In the genomic region with DNA sequence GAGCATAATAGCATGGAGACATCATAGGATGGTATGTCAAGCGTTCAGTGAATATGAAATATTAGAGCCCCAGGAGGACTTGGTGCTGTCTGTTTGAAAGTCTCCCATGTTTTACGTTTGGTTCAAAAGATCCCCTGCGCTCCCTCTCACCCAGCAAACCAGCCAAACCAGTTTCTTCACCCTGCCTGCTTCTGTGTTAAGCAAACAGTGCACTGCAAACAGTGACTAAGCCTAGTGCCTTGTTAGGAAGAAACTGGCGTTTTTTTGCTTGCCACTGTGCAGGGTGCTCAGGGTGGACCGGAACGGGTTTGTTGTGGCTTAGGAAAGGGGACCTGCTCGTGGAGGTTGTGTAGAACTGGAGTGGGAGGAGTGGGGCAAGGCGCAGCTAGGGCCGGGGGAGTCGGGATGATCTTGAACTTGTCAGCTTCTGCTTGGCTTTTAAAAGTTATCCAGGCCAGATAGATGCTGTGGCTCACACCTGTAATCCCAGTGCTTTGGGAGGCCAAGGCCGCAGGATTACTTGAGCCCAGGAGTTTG, we compare ENCODE assay signal across 12 cellular contexts. TPM values are rescaled to one million over a fixed set of nuclear protein-coding genes. Genes with fewer than 3 reads are reported as not detected.
DNase-seq lines count a peak whose midpoint lies in the region; ATAC-seq, FAIRE-seq and TF ChIP-seq lines count a peak whose summit lies in the region.
"Had no signal": no experiment of that assay in that cellular context is flagged by ENCODE, and none has a peak within 500 bp of the region (broad histone marks: within the 10 kb centered on the region; RNA-seq: fewer than 3 reads in every experiment).

No MANE protein-coding gene starts in this region.

- H4K20me1 ChIP-seq in H1 (replicated peaks in 1 of 2; ENCODE audit: control insufficient read depth in 1 of 2, insufficient read depth in 2 of 2, low read length in 2 of 2), result peaks cover 0 to 5% of the 10 kb centered on the region in 2 experiments

- H2AFZ ChIP-seq in H1 (ENCODE audit: low read length), result no peak overlapping the region

- no peak overlapping the region for H3K4me3 Mint-ChIP-seq in activated CD8-positive, alpha-beta T cell treated with anti-CD3 and anti-CD28 coated beads, Interleukin-2, amount 10 ng/mL, durations not matched to agents 7 days and 5 days

- no peak overlapping the region for H3K56ac ChIP-seq in H1 (replicated peaks; ENCODE audit: insufficient read length, low read depth, low read length)

- H2BK12ac ChIP-seq in H1 (ENCODE audit: low read depth, low read length), result 0 out of 2 replicates have a peak overlapping the region, but pooled peaks have one; percentile 20

- no peak overlapping the region for H3K14ac ChIP-seq in H1 (ENCODE audit: insufficient read length)

- peaks cover 0 to 28% (median 0%) of the 10 kb centered on the region in 4 experiments; a peak in 4 of 8 replicates for H3K36me3 ChIP-seq in H1 (ENCODE audit: control insufficient read depth in 2 of 4, insufficient read depth in 4 of 4, low read length in 3 of 4)

- H4K5ac ChIP-seq in H1 (ENCODE audit: insufficient read length, low read depth, low read length), result no peak overlapping the region

- no peak overlapping the region for H2BK15ac ChIP-seq in H1 (ENCODE audit: low read length)

- H3K4me1 Mint-ChIP-seq in activated CD8-positive, alpha-beta T cell treated with anti-CD3 and anti-CD28 coated beads, Interleukin-2, amount 10 ng/mL, durations not matched to agents 7 days and 5 days (ENCODE audit: low read depth), result no peaks in the 10 kb centered on the region

- no peak overlapping the region for H3K27ac Mint-ChIP-seq in activated CD8-positive, alpha-beta T cell treated with anti-CD3 and anti-CD28 coated beads, Interleukin-2, amount 10 ng/mL, durations not matched to agents 7 days and 5 days

- TF ChIP-seq POLR2A in H1 (IDR thresholded peaks at IDR 0.05; ENCODE audit: control extremely low read depth in 1 of 2, low read depth in 2 of 2, low read length in 2 of 2), result no peak

- peak in 1 of 2 experiments; percentile 61; a peak in 1 of 3 replicates for TF ChIP-seq EP300 in H1 (IDR thresholded peaks at IDR 0.05; ENCODE audit: borderline replicate concordance in 1 of 2, low read depth in 2 of 2, low read length in 2 of 2)

- H4K91ac ChIP-seq in H1 (replicated peaks; ENCODE audit: insufficient read length, low read length), result no peak overlapping the region

- TF ChIP-seq RAD21 in H1 (IDR thresholded peaks at IDR 0.05 in 1 of 2, conservative IDR thresholded peaks at IDR 0.05 in 1 of 2; ENCODE audit: low read depth in 2 of 2, low read length in 2 of 2), result 0 out of 4 replicates have a peak, but pooled peaks of 1 of the 2 experiments have one; percentile 18

- H3K27ac ChIP-seq in H1 (ENCODE audit: low read depth, low read length), result peak overlapping the region; percentile 63
- H3K27ac ChIP-seq: psoas muscle had no signal

- H3K23me2 ChIP-seq in H1 (ENCODE audit: low read depth, low read length), result no peaks in the 10 kb centered on the region; the same call in 1 of the 2 replicates

- H2BK5ac ChIP-seq in H1 (ENCODE audit: low read depth, low read length), result peak overlapping the region; percentile 42; the same call in 1 of the 2 replicates

- H2BK20ac ChIP-seq in H1 (ENCODE audit: low read length), result no peak overlapping the region

- TF ChIP-seq CTCF in H1 (IDR thresholded peaks at IDR 0.05; ENCODE audit: control extremely low read depth in 1 of 3, insufficient read depth in 1 of 3, low read depth in 1 of 3, low read length in 3 of 3), result no peak

- H3K9me3 Mint-ChIP-seq in activated CD8-positive, alpha-beta T cell treated with anti-CD3 and anti-CD28 coated beads, Interleukin-2, amount 10 ng/mL, durations not matched to agents 7 days and 5 days (ENCODE audit: insufficient read depth), result no peaks in the 10 kb centered on the region

- CTCF ChIA-PET in H1 (lab: Charles Lee; ENCODE audit: partially characterized antibody), result interaction anchor here (0.7 to 2.4 kb wide), 5 partner anchors 12 to 55 kb away, joined by 3 to 8 read pairs (median 3); no protein-coding TSS in a partner anchor
- CTCF ChIA-PET in activated CD8-positive, alpha-beta T cell treated with anti-CD3 and anti-CD28 coated beads, Interleukin-2, amount 10 ng/mL, durations not matched to agents 7 days and 5 days (lab: Charles Lee), result no interaction called here

- peak overlapping the region; percentile 58 to 76 for H3K4me2 ChIP-seq in H1 (ENCODE audit: insufficient read depth in 1 of 2, low read depth in 2 of 2, low read length in 2 of 2)

- WGBS in H1 (ENCODE audit: extremely low coverage in 1 of 2, insufficient coverage in 1 of 2, insufficient read length in 1 of 2, insufficient replicate concordance in 2 of 2, low coverage in 1 of 2, low lambda C conversion rate in 2 of 2, missing lambda C conversion rate in 1 of 2), 2 experiments, result 46% methylated on average over 11 of the region's 11 CpGs; no CpG with 5 or more reads in 1 of the 2 experiments

- peaks cover 11% of the 10 kb centered on the region for H3K27me3 Mint-ChIP-seq in activated CD8-positive, alpha-beta T cell treated with anti-CD3 and anti-CD28 coated beads, Interleukin-2, amount 10 ng/mL, durations not matched to agents 7 days and 5 days (ENCODE audit: low read depth)

- H3K4ac ChIP-seq in H1 (replicated peaks; ENCODE audit: insufficient read length, low read depth, low read length), result no peak overlapping the region

- no peaks in the 10 kb centered on the region for H3K9me3 ChIP-seq in H1 (ENCODE audit: insufficient read depth in 2 of 2, low read depth in 1 of 2, low read length in 1 of 2)
- H3K9me3 ChIP-seq: psoas muscle had no signal

- peaks cover 8 to 29% (median 18%) of the 10 kb centered on the region in 4 experiments for H3K4me1 ChIP-seq in H1 (replicated peaks in 1 of 4; ENCODE audit: control insufficient read depth in 3 of 4, insufficient read depth in 4 of 4, low read length in 3 of 4)
- H3K4me1 ChIP-seq: psoas muscle had no signal

- peak; percentile 96 for FAIRE-seq in H1 (lab: Jason Lieb, UNC)

- H3K36me3 Mint-ChIP-seq in activated CD8-positive, alpha-beta T cell treated with anti-CD3 and anti-CD28 coated beads, Interleukin-2, amount 10 ng/mL, durations not matched to agents 7 days and 5 days (ENCODE audit: low read depth), result no peaks in the 10 kb centered on the region

- no peaks in the 10 kb centered on the region for H3K27me3 ChIP-seq in H1 (replicated peaks in 1 of 4; ENCODE audit: control insufficient read depth in 3 of 4, extremely low read depth in 1 of 4, insufficient read depth in 3 of 4, low read length in 3 of 4)

- peak overlapping the region; percentile 2; the same call in 1 of the 2 replicates for H2AK5ac ChIP-seq in H1 (ENCODE audit: low read depth, low read length)

- H3K4me3 ChIP-seq in H1 (ENCODE audit: extremely low read depth in 1 of 4, insufficient read depth in 2 of 4, low read depth in 3 of 4, low read length in 4 of 4), result peak overlapping the region in 3 of 4 experiments; percentile 0 to 39 (median 5); a peak in 3 of 8 replicates
- H3K4me3 ChIP-seq: psoas muscle had no signal

- POLR2A ChIA-PET in H1 (lab: Charles Lee; ENCODE audit: partially characterized antibody), result interaction anchor here (0.6 to 5.2 kb wide), 4 partner anchors 18 to 107 kb away, joined by 3 to 33 read pairs (median 6); no protein-coding TSS in a partner anchor
- POLR2A ChIA-PET in activated CD8-positive, alpha-beta T cell treated with anti-CD3 and anti-CD28 coated beads, Interleukin-2, amount 10 ng/mL, durations not matched to agents 7 days and 5 days (lab: Charles Lee), result no interaction called here

- peaks cover 15% of the 10 kb centered on the region for H3K79me1 ChIP-seq in H1 (ENCODE audit: low read depth, low read length)

- no peak overlapping the region; the same call in 1 of the 2 replicates for H3K18ac ChIP-seq in H1 (ENCODE audit: extremely low read depth, low read length)

- no peak overlapping the region for H4K8ac ChIP-seq in H1 (ENCODE audit: extremely low read depth, insufficient read depth, low read length)

- no peak for ATAC-seq in activated CD8-positive, alpha-beta T cell treated with anti-CD3 and anti-CD28 coated beads, Interleukin-2, amount 10 ng/mL, durations not matched to agents 7 days and 5 days
- ATAC-seq: psoas muscle had no signal

- no peak overlapping the region for H3K23ac ChIP-seq in H1 (ENCODE audit: insufficient read length)

- H3K79me2 ChIP-seq in H1 (ENCODE audit: control insufficient read depth in 1 of 2, insufficient read depth in 2 of 2, low read length in 2 of 2), result peaks cover 0 to 88% of the 10 kb centered on the region in 2 experiments; a peak in 2 of 4 replicates

- peak overlapping the region in 2 of 4 experiments; percentile 9 to 23; a peak in 5 of 7 replicates for H3K9ac ChIP-seq in H1 (replicated peaks in 1 of 4; ENCODE audit: extremely low read depth in 1 of 4, low read depth in 3 of 4, low read length in 3 of 4)

- H2BK120ac ChIP-seq in H1 (replicated peaks; ENCODE audit: low read depth, low read length), result no peak overlapping the region

- DNase-seq in ELF-1 (ENCODE audit: low read depth, low spot score) (peak; percentile 79), NCI-H2107 treated with DMSO at 0.1 percent for 48 hours (lab: John Stamatoyannopoulos, UW; ENCODE audit: unreplicated experiment) (peak; percentile 38), H1 (ENCODE audit: low read depth in 1 of 2, low spot score in 2 of 2) (peak in 1 of 2 experiments; percentile 63), non-pigmented ciliary epithelial cell (ENCODE audit: low read depth) (peak; percentile 1), D341Med (ENCODE audit: low spot score) (no peak), NCI-H446 (lab: John Stamatoyannopoulos, UW) (no peak), SW480 (ENCODE audit: low spot score) (no peak)
- DNase-seq in activated CD8-positive, alpha-beta T cell treated with anti-CD3 and anti-CD28 coated beads, Interleukin-2, amount 10 ng/mL, durations not matched to agents 7 days and 5 days, result no peak
- DNase-seq: DMS 273 treated with DMSO at 0.1 percent for 48 hours, NCI-H226, psoas muscle had no signal

TF ChIP-seq in H1, 55 proteins besides CTCF, POLR2A, EP300 and RAD21 (continues in another document):
- TF ChIP-seq GABPA (IDR thresholded peaks at IDR 0.05; ENCODE audit: borderline replicate concordance, insufficient read depth, low read length) (peak; percentile 10; the same call in 1 of the 2 replicates), RBBP5 (IDR thresholded peaks at IDR 0.05; ENCODE audit: borderline replicate concordance, low read depth, low read length) (peak; percentile 92), YY1 (IDR thresholded peaks at IDR 0.05; ENCODE audit: low read depth, low read length) (no peak)

RNA-seq across cellular contexts. Expression of a gene that starts 7.7 kb away (rescaled TPM):
- 265 and 319 TPM in 2 replicates for total RNA-seq in H1 (2021; fragmentation: NEBNext Ultra II Directional; extraction: Animal tissue kit (Norgen Biotek cat#: 25700))
- 119 and 133 TPM in 2 replicates for polyA plus RNA-seq in H1 (2011; rRNA removed)
- 140 TPM for polyA plus RNA-seq in H1 (2011; cell fraction: cytosol; rRNA removed)
- polyA plus RNA-seq in H1 (2011; cell fraction: nucleus; rRNA removed), result 186 TPM
- polyA plus RNA-seq in H1 (2012, experiment 1 of 2), result 164 to 357 TPM (median 291 TPM) in 4 replicates
- polyA plus RNA-seq in H1 (2012, experiment 2 of 2), result 25.7 TPM
- 267 TPM for polyA plus RNA-seq in H1 (2013, experiment 1 of 2)
- 227 TPM for polyA plus RNA-seq in H1 (2013, experiment 2 of 2)
- 304 and 433 TPM in 2 replicates for polyA minus RNA-seq in H1 (2011; rRNA and poly(A)+ RNA removed)
- polyA minus RNA-seq in H1 (2011; cell fraction: cytosol; rRNA and poly(A)+ RNA removed), result 438 TPM
- polyA minus RNA-seq in H1 (2011; cell fraction: nucleus; rRNA and poly(A)+ RNA removed), result 171 TPM
- not detected for total RNA-seq in activated CD8-positive, alpha-beta T cell treated with anti-CD3 and anti-CD28 coated beads, Interleukin-2, amount 10 ng/mL, durations not matched to agents 7 days and 5 days
- total RNA-seq: glomerular endothelial cell had no signal

Comparison
In these comparisons a context has a peak if more than half of its experiments do, and no peak if none do; other contexts are left out.
1. DNase-seq: peak in ELF-1 (single experiment), NCI-H2107 treated with DMSO at 0.1 percent for 48 hours (single experiment) and non-pigmented ciliary epithelial cell (single experiment); none in D341Med (single experiment), NCI-H446 (0 of 2), SW480 (single experiment) and activated CD8-positive, alpha-beta T cell treated with anti-CD3 and anti-CD28 coated beads, Interleukin-2, amount 10 ng/mL, durations not matched to agents 7 days and 5 days (single experiment).
2. RNA of a gene that starts 7.7 kb away (total RNA-seq): 265 to 319 TPM in H1; not detected in activated CD8-positive, alpha-beta T cell treated with anti-CD3 and anti-CD28 coated beads, Interleukin-2, amount 10 ng/mL, durations not matched to agents 7 days and 5 days; every median in the first group is over 100 times any median in the second.